8 cellular contexts compared by ENCODE assay signal in the genomic region with DNA sequence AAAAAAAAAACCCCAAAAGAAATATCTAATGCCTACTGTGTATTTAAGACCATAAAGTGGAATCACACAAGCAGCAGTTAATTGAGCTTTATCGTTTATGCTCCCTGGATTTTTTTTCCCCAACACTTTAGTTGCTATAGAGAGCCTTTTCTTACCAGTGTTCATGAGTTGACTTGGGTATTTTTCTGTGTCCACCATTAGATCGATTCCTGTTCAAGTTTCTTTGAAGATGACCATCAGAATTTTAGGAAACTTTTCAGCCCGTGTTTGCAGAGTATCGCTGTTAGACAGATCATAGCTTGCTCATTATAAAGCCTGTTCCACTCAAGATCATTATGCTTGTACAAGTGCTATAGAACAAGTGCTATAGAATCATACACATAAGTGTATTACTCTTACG. TPM values are rescaled to one million over a fixed set of nuclear protein-coding genes. Genes with fewer than 3 reads are reported as not detected.
DNase-seq lines count a peak whose midpoint lies in the region; ATAC-seq and TF ChIP-seq lines count a peak whose summit lies in the region.

No MANE protein-coding gene starts in this region.

- H3K9ac ChIP-seq in MM.1S (ENCODE audit: low read length) (peak overlapping the region; percentile 67; the same call in 1 of the 2 replicates), endodermal cell (ENCODE audit: extremely low read depth, low read length, poor library complexity, severe bottlenecking) (peak overlapping the region; percentile 88)

- H3F3A ChIP-seq in MM.1S (ENCODE audit: insufficient read depth, low read length), result peaks cover 7% of the 10 kb centered on the region; the same call in 1 of the 2 replicates

- H3K4me3 Mint-ChIP-seq in endodermal cell, result peak overlapping the region; percentile 88
- H3K4me3 Mint-ChIP-seq in progenitor cell of endocrine pancreas (ENCODE audit: low read depth), result peak overlapping the region; percentile 91

- peaks cover 21% of the 10 kb centered on the region for H3K79me2 ChIP-seq in MM.1S (ENCODE audit: low read length)

- TF ChIP-seq CTCF in MM.1S (IDR thresholded peaks at IDR 0.05; ENCODE audit: low read length) (no peak), endodermal cell (conservative IDR thresholded peaks at IDR 0.05) (no peak), progenitor cell of endocrine pancreas (IDR thresholded peaks at IDR 0.05; ENCODE audit: unreplicated experiment) (no peak)

- no peaks in the 10 kb centered on the region for H4K20me1 ChIP-seq in MM.1S (ENCODE audit: insufficient read depth, low read length)

- no peak overlapping the region; the same call in 1 of the 2 replicates for H3K27ac ChIP-seq in MM.1S (ENCODE audit: low read length)
- no peak overlapping the region for H3K27ac ChIP-seq in endodermal cell (ENCODE audit: low read depth, low read length)

- H3K9me2 ChIP-seq in MM.1S (replicated peaks; ENCODE audit: insufficient read depth, low read length), result no peaks in the 10 kb centered on the region

- WGBS in endodermal cell (ENCODE audit: insufficient coverage in 1 of 2, insufficient read length in 1 of 2), 2 experiments, result 0 to 45% methylated on average over 2 to 5 of the region's 5 CpGs

- H3K27ac Mint-ChIP-seq in endodermal cell, result peak overlapping the region; percentile 98
- H3K27ac Mint-ChIP-seq in progenitor cell of endocrine pancreas, result peak overlapping the region; percentile 97

- H3K36me3 Mint-ChIP-seq in endodermal cell (ENCODE audit: low read depth) (peaks cover 22% of the 10 kb centered on the region), progenitor cell of endocrine pancreas (ENCODE audit: insufficient read depth) (peaks cover 8% of the 10 kb centered on the region)

- DNase-seq in EH (ENCODE audit: low read depth) (peak; percentile 12), MM.1S (no peak), endodermal cell (no peak), progenitor cell of endocrine pancreas (ENCODE audit: low spot score, unreplicated experiment) (no peak), GF-D8 (lab: John Stamatoyannopoulos, UW) (no peak), NCI-H1694 treated with DMSO at 0.1 percent for 48 hours (lab: John Stamatoyannopoulos, UW) (no peak), AG20443 (ENCODE audit: low spot score) (no peak)

- peak overlapping the region; percentile 53 for H3K4me2 ChIP-seq in MM.1S (ENCODE audit: low read depth, low read length)

- H3K4me3 ChIP-seq in MM.1S (ENCODE audit: low read length) (peak overlapping the region; percentile 85), endodermal cell (ENCODE audit: low read length) (peak overlapping the region; percentile 98)

- H3K36me3 ChIP-seq in MM.1S (replicated peaks; ENCODE audit: insufficient read depth, low read length) (no peaks in the 10 kb centered on the region), endodermal cell (ENCODE audit: control insufficient read depth, insufficient read depth, low read length) (peaks cover 10% of the 10 kb centered on the region)

- H2AFZ ChIP-seq in MM.1S (ENCODE audit: low read length), result peak overlapping the region; percentile 31; the same call in 1 of the 2 replicates

- H3K27me3 Mint-ChIP-seq in endodermal cell (ENCODE audit: insufficient read depth), result no peaks in the 10 kb centered on the region
- no peaks in the 10 kb centered on the region for H3K27me3 Mint-ChIP-seq in progenitor cell of endocrine pancreas

- ATAC-seq in GM18519 (IDR thresholded peaks at IDR 0.05; ENCODE audit: low FRiP score, unreplicated experiment), result no peak

- H3K4me1 ChIP-seq in MM.1S (ENCODE audit: low read length), result peaks cover 10% of the 10 kb centered on the region; the same call in 1 of the 2 replicates
- H3K4me1 ChIP-seq in endodermal cell (ENCODE audit: control insufficient read depth, insufficient read depth, low read length), result no peaks in the 10 kb centered on the region

- no peaks in the 10 kb centered on the region for H3K9me3 ChIP-seq in MM.1S (replicated peaks; ENCODE audit: insufficient read depth, low read length)
- peaks cover 20% of the 10 kb centered on the region for H3K9me3 ChIP-seq in endodermal cell (ENCODE audit: control insufficient read depth, low read length)

- H3K4me1 Mint-ChIP-seq in endodermal cell (peaks cover 28% of the 10 kb centered on the region), progenitor cell of endocrine pancreas (ENCODE audit: low read depth) (peaks cover 31% of the 10 kb centered on the region)

- peaks cover 10% of the 10 kb centered on the region for H3K9me3 Mint-ChIP-seq in endodermal cell
- peaks cover 5% of the 10 kb centered on the region for H3K9me3 Mint-ChIP-seq in progenitor cell of endocrine pancreas (ENCODE audit: low read depth)

- no peaks in the 10 kb centered on the region for H3K27me3 ChIP-seq in MM.1S (replicated peaks; ENCODE audit: insufficient read depth, low read length)
- peaks cover 9% of the 10 kb centered on the region for H3K27me3 ChIP-seq in endodermal cell (ENCODE audit: control insufficient read depth, insufficient read depth, low read length, poor library complexity, severe bottlenecking)

RNA-seq across cellular contexts. Expression of a gene that starts 1.5 kb away (rescaled TPM):
- total RNA-seq in endodermal cell (10 to 100 TPM; 56.6 to 73.1 TPM), progenitor cell of endocrine pancreas (58.9 and 64.4 TPM in 2 replicates)
- 43.4 TPM for polyA plus RNA-seq in endodermal cell (2013, experiment 1 of 2)
- 44.1 TPM for polyA plus RNA-seq in endodermal cell (2013, experiment 2 of 2)
